ENCODE assay signal across 16 cellular contexts in genomic region chr3:27610800-27611199, GRCh38.
A peak's percentile ranks its signal among the peaks of the same experiment; 100 is the strongest.
DNase-seq lines count a peak whose midpoint lies in the region; ATAC-seq and TF ChIP-seq lines count a peak whose summit lies in the region.
"Had no signal": no experiment of that assay in that cellular context is flagged by ENCODE, and none has a peak within 500 bp of the region (broad histone marks: within the 10 kb centered on the region; RNA-seq: fewer than 3 reads in every experiment).

No MANE protein-coding gene starts in this region.

- H3K4me3 ChIP-seq in cardiac fibroblast (replicated peaks in 1 of 2; ENCODE audit: low read depth in 2 of 2, low read length in 2 of 2) = no peak overlapping the region
- H3K4me3 ChIP-seq in gastrocnemius medialis = no peak overlapping the region
- H3K4me3 ChIP-seq: gastroesophageal sphincter had no signal

- H3K27me3 ChIP-seq in gastrocnemius medialis = no peaks in the 10 kb centered on the region
- H3K27me3 ChIP-seq: BE2C, gastroesophageal sphincter had no signal

- intact Hi-C loops in gastrocnemius medialis (cut with DNase I; ENCODE audit: low total_unique reads) = no loop called here

- no peak for TF ChIP-seq POLR2A in gastrocnemius medialis (IDR thresholded peaks at IDR 0.05)

- TF ChIP-seq CTCF in cardiac fibroblast (IDR thresholded peaks at IDR 0.05; ENCODE audit: low read depth, low read length) (no peak), gastrocnemius medialis (IDR thresholded peaks at IDR 0.05 in 4 of 5, conservative IDR thresholded peaks at IDR 0.05 in 1 of 5) (no peak)

- H3K9me3 ChIP-seq in gastrocnemius medialis = peaks cover 0 to 7% (median 0%) of the 10 kb centered on the region in 3 donors
- H3K9me3 ChIP-seq: BE2C had no signal

- ATAC-seq in GM21390 (IDR thresholded peaks at IDR 0.05; ENCODE audit: unreplicated experiment) = peak; percentile 70
- ATAC-seq in HG02885 (IDR thresholded peaks at IDR 0.05; ENCODE audit: poor library complexity, unreplicated experiment) = peak; percentile 58
- no peak for ATAC-seq in GM19324 (IDR thresholded peaks at IDR 0.05; ENCODE audit: low FRiP score, unreplicated experiment)
- ATAC-seq in gastrocnemius medialis = no peak
- ATAC-seq: gastroesophageal sphincter had no signal

- H3K36me3 ChIP-seq in gastrocnemius medialis = no peaks in the 10 kb centered on the region
- H3K36me3 ChIP-seq: BE2C, gastroesophageal sphincter had no signal

- H3K4me1 ChIP-seq in gastrocnemius medialis = no peaks in the 10 kb centered on the region
- H3K4me1 ChIP-seq: BE2C had no signal

- in situ Hi-C loops in gastrocnemius medialis (cut with MboI; ENCODE audit: low sequenced_read_pairs in 4 of 4) = no loop called here

- H3K27ac ChIP-seq in gastrocnemius medialis = no peak overlapping the region
- H3K27ac ChIP-seq: gastroesophageal sphincter had no signal

- DNase-seq in cardiac fibroblast (ENCODE audit: low read depth in 2 of 2) = peak; percentile 59 to 67
- no peak for DNase-seq in pons (ENCODE audit: low spot score)
- no peak for DNase-seq in DMS 273 (lab: John Stamatoyannopoulos, UW; ENCODE audit: unreplicated experiment)
- DNase-seq in gastrocnemius medialis = no peak
- DNase-seq: activated CD4-positive, alpha-beta T cell treated with anti-CD3 and anti-CD28 coated beads, Interleukin-2, amount 10 ng/mL, durations not matched to agents 24 days and 14 days; activated gamma-delta T cell; BE2C; COR-L47; dermis blood vessel endothelial cell; NCI-H2029; NCI-H446 treated with DMSO at 0.1 percent for 48 hours; stimulated activated CD4-positive, alpha-beta T cell treated with anti-CD3 and anti-CD28 coated beads, Interleukin-1b, Interleukin-23, amount 100 ng/mL, for 48 hours had no signal

Comparison
In these comparisons a context has a peak if more than half of its experiments do, and no peak if none do; other contexts are left out.
1. ATAC-seq: peak in GM21390 (single experiment) and HG02885 (single experiment); none in GM19324 (single experiment) and gastrocnemius medialis (0 of 2).
2. DNase-seq: peak in cardiac fibroblast (2 of 2); none in pons (single experiment), DMS 273 (single experiment) and gastrocnemius medialis (0 of 2).